Comparison of ENCODE assay signal across 7 cellular contexts in the genomic region with DNA sequence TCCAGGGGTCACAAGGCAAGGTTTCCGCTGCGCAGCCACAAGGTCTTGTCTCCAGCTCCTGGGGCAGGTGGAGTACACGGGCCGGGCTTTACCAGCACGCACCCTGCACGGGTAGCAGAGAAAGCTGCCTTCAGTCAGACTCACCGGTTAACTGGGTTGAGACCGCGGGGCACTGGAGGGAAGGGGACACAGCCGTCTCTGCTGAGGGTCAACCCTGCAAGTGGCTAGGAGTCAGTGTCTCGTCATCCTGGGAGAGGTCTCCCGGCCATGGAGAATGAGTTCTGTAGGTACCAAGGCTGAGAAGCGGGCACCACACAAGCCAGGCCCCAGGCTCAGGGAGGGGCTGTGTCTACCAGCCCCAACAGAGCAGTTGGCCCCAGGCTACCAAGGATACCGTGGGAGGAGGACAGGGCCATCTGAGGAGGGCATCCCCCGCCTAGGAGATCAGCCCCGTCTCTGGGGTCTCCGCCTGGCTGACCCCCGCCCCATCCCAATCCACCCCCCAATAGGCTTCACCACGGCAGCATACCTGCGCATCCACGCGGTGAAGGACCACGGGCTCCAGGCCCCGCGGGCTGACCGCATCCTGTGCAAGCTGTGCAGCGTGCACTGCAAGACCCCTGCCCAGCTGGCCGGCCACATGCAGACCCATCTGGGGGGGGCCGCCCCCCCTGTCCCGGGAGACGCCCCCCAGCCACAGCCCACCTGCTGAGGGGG. TPM values are rescaled to one million over a fixed set of nuclear protein-coding genes. Genes with fewer than 3 reads are reported as not detected.
DNase-seq lines count a peak whose midpoint lies in the region; ATAC-seq, FAIRE-seq and TF ChIP-seq lines count a peak whose summit lies in the region.

No MANE protein-coding gene starts in this region.

- peak overlapping the region; percentile 100 for H3K27ac ChIP-seq in HEK293 (ENCODE audit: extremely low read depth, low read depth, low read length)
- H3K27ac ChIP-seq in gastroesophageal sphincter: peak overlapping the region in 3 of 4 donors; percentile 98
- H3K27ac ChIP-seq in spleen: peak overlapping the region in 7 of 8 donors; percentile 89 to 100 (median 94)

- ATAC-seq in gastroesophageal sphincter (no peak), GM21737 (IDR thresholded peaks at IDR 0.05; ENCODE audit: unreplicated experiment) (no peak)

- TF ChIP-seq EP300 in gastroesophageal sphincter (IDR thresholded peaks at IDR 0.05): no peak

- FAIRE-seq in GM19239 (lab: Jason Lieb, UNC): no peak

- CTCF ChIA-PET in HEK293 (lab: Yijun Ruan, JAX): interaction anchor here (1.5 to 3.0 kb wide), 3 partner anchors 10 to 108 kb away, joined by 3 to 23 read pairs (median 13); a partner anchor contains a TSS

- H3K4me3 ChIP-seq in HEK293 (ENCODE audit: low read depth, low read length) (peak overlapping the region; percentile 67), WI38 (ENCODE audit: low read depth, low read length) (peak overlapping the region; percentile 62; the same call in 1 of the 2 replicates), gastroesophageal sphincter (peak overlapping the region in 1 of 2 donors; percentile 90), spleen (peak overlapping the region in 4 of 8 donors; percentile 61 to 92 (median 63))

- no CpG with 5 or more reads among the region's 31 CpGs for WGBS in gastroesophageal sphincter (ENCODE audit: low coverage in 1 of 2), 2 donors
- WGBS in spleen, 5 donors: 79 to 85% (median 82%) methylated on average over 13 to 31 of the region's 31 CpGs

- H3K36me3 ChIP-seq in HEK293 (ENCODE audit: control insufficient read depth in 2 of 2, insufficient read depth in 1 of 2, low read length in 2 of 2) (peaks cover 0 to 38% of the 10 kb centered on the region in 2 experiments; a peak in 2 of 3 replicates), gastroesophageal sphincter (peaks cover 0 to 21% of the 10 kb centered on the region in 2 donors), spleen (peaks cover 0 to 27% (median 19%) of the 10 kb centered on the region in 6 donors)

- H3K4me1 ChIP-seq in HEK293 (ENCODE audit: control insufficient read depth, insufficient read depth, low read length) (peaks cover 14% of the 10 kb centered on the region), gastroesophageal sphincter (peaks cover 7 to 77% (median 46%) of the 10 kb centered on the region in 3 donors), spleen (peaks cover 50 to 80% (median 69%) of the 10 kb centered on the region in 6 donors)

- peak; percentile 86 for DNase-seq in spleen
- DNase-seq in putamen (ENCODE audit: low spot score): no peak
- DNase-seq in GM19239 (ENCODE audit: insufficient read length, low spot score): no peak

- H3K9me3 ChIP-seq in HEK293 (ENCODE audit: control insufficient read depth, insufficient read depth, low read depth, low read length) (no peaks in the 10 kb centered on the region), gastroesophageal sphincter (no peaks in the 10 kb centered on the region), spleen (no peaks in the 10 kb centered on the region)

- no peak for TF ChIP-seq CTCF in HEK293 (tag by site-specific recombination; IDR thresholded peaks at IDR 0.05)
- TF ChIP-seq CTCF in WI38 (IDR thresholded peaks at IDR 0.05; ENCODE audit: low read depth, low read length): no peak
- TF ChIP-seq CTCF in gastroesophageal sphincter (IDR thresholded peaks at IDR 0.05): no peak
- TF ChIP-seq CTCF in spleen (IDR thresholded peaks at IDR 0.05 in 8 of 11, conservative IDR thresholded peaks at IDR 0.05 in 3 of 11): no peak

- H3K27me3 ChIP-seq in gastroesophageal sphincter (no peaks in the 10 kb centered on the region), spleen (replicated peaks in 1 of 7) (peaks cover 0 to 19% (median 10%) of the 10 kb centered on the region in 7 donors)

- intact Hi-C loops in spleen (cut with DNase I; ENCODE audit: low total_unique reads): no loop called here

- POLR2A ChIA-PET in HEK293 (lab: Yijun Ruan, JAX): interaction anchor here (1.0 to 4.0 kb wide), 5 partner anchors 10 to 152 kb away, joined by 3 to 106 read pairs (median 9); a partner anchor contains a TSS

- TF ChIP-seq POLR2A in gastroesophageal sphincter (IDR thresholded peaks at IDR 0.05): no peak
- TF ChIP-seq POLR2A in spleen (IDR thresholded peaks at IDR 0.05): no peak

TF ChIP-seq in HEK293, 187 proteins besides CTCF, POLR2A, EP300 and RAD21 (continues in another document):
- TF ChIP-seq, protein P1, sequence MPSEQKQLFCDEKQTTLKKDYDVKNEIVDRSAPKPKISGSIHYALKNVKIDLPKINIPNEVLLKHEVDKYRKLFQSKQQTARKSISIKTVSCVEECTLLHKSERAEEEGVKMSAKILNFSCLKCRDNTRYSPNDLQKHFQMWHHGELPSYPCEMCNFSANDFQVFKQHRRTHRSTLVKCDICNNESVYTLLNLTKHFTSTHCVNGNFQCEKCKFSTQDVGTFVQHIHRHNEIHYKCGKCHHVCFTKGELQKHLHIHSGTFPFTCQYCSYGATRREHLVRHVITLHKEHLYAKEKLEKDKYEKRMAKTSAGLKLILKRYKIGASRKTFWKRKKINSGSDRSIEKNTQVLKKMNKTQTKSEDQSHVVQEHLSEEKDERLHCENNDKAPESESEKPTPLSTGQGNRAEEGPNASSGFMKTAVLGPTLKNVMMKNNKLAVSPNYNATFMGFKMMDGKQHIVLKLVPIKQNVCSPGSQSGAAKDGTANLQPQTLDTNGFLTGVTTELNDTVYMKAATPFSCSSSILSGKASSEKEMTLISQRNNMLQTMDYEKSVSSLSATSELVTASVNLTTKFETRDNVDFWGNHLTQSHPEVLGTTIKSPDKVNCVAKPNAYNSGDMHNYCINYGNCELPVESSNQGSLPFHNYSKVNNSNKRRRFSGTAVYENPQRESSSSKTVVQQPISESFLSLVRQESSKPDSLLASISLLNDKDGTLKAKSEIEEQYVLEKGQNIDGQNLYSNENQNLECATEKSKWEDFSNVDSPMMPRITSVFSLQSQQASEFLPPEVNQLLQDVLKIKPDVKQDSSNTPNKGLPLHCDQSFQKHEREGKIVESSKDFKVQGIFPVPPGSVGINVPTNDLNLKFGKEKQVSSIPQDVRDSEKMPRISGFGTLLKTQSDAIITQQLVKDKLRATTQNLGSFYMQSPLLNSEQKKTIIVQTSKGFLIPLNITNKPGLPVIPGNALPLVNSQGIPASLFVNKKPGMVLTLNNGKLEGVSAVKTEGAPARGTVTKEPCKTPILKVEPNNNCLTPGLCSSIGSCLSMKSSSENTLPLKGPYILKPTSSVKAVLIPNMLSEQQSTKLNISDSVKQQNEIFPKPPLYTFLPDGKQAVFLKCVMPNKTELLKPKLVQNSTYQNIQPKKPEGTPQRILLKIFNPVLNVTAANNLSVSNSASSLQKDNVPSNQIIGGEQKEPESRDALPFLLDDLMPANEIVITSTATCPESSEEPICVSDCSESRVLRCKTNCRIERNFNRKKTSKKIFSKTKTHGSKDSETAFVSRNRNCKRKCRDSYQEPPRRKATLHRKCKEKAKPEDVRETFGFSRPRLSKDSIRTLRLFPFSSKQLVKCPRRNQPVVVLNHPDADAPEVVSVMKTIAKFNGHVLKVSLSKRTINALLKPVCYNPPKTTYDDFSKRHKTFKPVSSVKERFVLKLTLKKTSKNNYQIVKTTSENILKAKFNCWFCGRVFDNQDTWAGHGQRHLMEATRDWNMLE (tag by site-specific recombination; conservative IDR thresholded peaks at IDR 0.05; ENCODE audit: low read depth): no peak
- no peak for TF ChIP-seq ZBTB1 (tag by site-specific recombination; IDR thresholded peaks at IDR 0.05)
- no peak for TF ChIP-seq ZNF174 (tag by site-specific recombination; IDR thresholded peaks at IDR 0.05)
- TF ChIP-seq GLIS2 (tag by site-specific recombination; IDR thresholded peaks at IDR 0.05): no peak
- TF ChIP-seq ZBTB20 (tag by site-specific recombination; IDR thresholded peaks at IDR 0.05): no peak
- TF ChIP-seq SP2 (tag by site-specific recombination; IDR thresholded peaks at IDR 0.05): no peak
- TF ChIP-seq MEIS1 (CRISPR knock-in tag; IDR thresholded peaks at IDR 0.05; ENCODE audit: borderline replicate concordance): no peak
- TF ChIP-seq ZNF10 (tag by site-specific recombination; IDR thresholded peaks at IDR 0.05): no peak
- no peak for TF ChIP-seq KLF9 (tag by site-specific recombination; IDR thresholded peaks at IDR 0.05; ENCODE audit: low read depth)
- no peak for TF ChIP-seq GFI1B (tag by site-specific recombination; IDR thresholded peaks at IDR 0.05)
- TF ChIP-seq ZNF510 (tag by site-specific recombination; IDR thresholded peaks at IDR 0.05; ENCODE audit: insufficient replicate concordance): no peak
- TF ChIP-seq ZBTB21 (tag by site-specific recombination; IDR thresholded peaks at IDR 0.05): no peak
- no peak for TF ChIP-seq ZNF830 (tag by site-specific recombination; IDR thresholded peaks at IDR 0.05; ENCODE audit: low read depth)

RNA-seq across cellular contexts. Expression of a gene that starts 2.8 kb away (rescaled TPM):
- total RNA-seq in gastroesophageal sphincter (10 to 100 TPM in 1 of 4 donors, 1 to 10 TPM in 3; 4.2 to 13.5 (median 6.0) TPM), spleen (1 to 10 TPM in 2 of 7 donors, under 1 TPM in 3, not detected in 2; 0.29 to 2.1 (median 0.77) TPM)
- under 1 TPM; 0.15 to 0.67 (median 0.22) TPM for polyA plus RNA-seq in spleen

RNA-seq across cellular contexts. Expression of a gene that starts 2.9 kb away (rescaled TPM):
- total RNA-seq in gastroesophageal sphincter (100 to 1,000 TPM in 3 of 4 donors, 10 to 100 TPM in 1; 86.3 to 212 (median 116) TPM), spleen (100 to 1,000 TPM in 4 of 7 donors, 10 to 100 TPM in 3; 82.7 to 157 (median 125) TPM)
- 100 to 1,000 TPM in 2 of 3 donors, 10 to 100 TPM in 1; 92.2 to 145 (median 100) TPM for polyA plus RNA-seq in spleen

RNA-seq across cellular contexts. Expression of a gene that starts 6.8 kb away (rescaled TPM):
- total RNA-seq in gastroesophageal sphincter (10 to 100 TPM; 19.3 to 29.6 (median 20.2) TPM), spleen (10 to 100 TPM; 17.3 to 43.9 (median 23.6) TPM)
- 10 to 100 TPM; 28.8 to 46.4 (median 37.9) TPM for polyA plus RNA-seq in spleen

RNA-seq across cellular contexts. Expression of a gene that starts 11.1 kb away (rescaled TPM):
- total RNA-seq in gastroesophageal sphincter (100 to 1,000 TPM in 3 of 4 donors, 10 to 100 TPM in 1; 82.2 to 162 (median 129) TPM), spleen (100 to 1,000 TPM; 103 to 200 (median 160) TPM)
- polyA plus RNA-seq in spleen: 100 to 1,000 TPM in 1 of 3 donors, 10 to 100 TPM in 2; 72.3 to 153 (median 90.9) TPM

RNA-seq across cellular contexts. Expression of a gene that starts 18.6 kb away (rescaled TPM):
- 10 to 100 TPM in 3 of 4 donors, 1 to 10 TPM in 1; 9.4 to 17.3 (median 12.8) TPM for total RNA-seq in gastroesophageal sphincter
- total RNA-seq in spleen: 10 to 100 TPM; 26.6 to 45.1 (median 36.2) TPM
- 10 to 100 TPM; 47.4 to 59.2 (median 56.4) TPM for polyA plus RNA-seq in spleen
